ENCODE assay signal across 23 cellular contexts in genomic region chrX:132662844-132663243, GRCh38.
A peak's percentile ranks its signal among the peaks of the same experiment; 100 is the strongest.
DNase-seq lines count a peak whose midpoint lies in the region; ATAC-seq, FAIRE-seq and TF ChIP-seq lines count a peak whose summit lies in the region.
"Had no signal": no experiment of that assay in that cellular context is flagged by ENCODE, and none has a peak within 500 bp of the region (broad histone marks: within the 10 kb centered on the region; RNA-seq: fewer than 3 reads in every experiment).

No MANE protein-coding gene starts in this region.

- no peaks in the 10 kb centered on the region for H4K20me1 ChIP-seq in astrocyte (ENCODE audit: insufficient read depth, low read length)
- H4K20me1 ChIP-seq: BLaER1 treated with 17β-estradiol and CSF1 and Interleukin-3, amounts not matched to agents 10 nM and 100 nM had no signal

- TF ChIP-seq CTCF in astrocyte (IDR thresholded peaks at IDR 0.05; ENCODE audit: insufficient read depth, low read depth, low read length) = no peak
- TF ChIP-seq CTCF in mucosa of descending colon (IDR thresholded peaks at IDR 0.05) = no peak

- ATAC-seq in mucosa of descending colon (peak; percentile 73), GM21619 (IDR thresholded peaks at IDR 0.05; ENCODE audit: unreplicated experiment) (no peak), HG02852 (IDR thresholded peaks at IDR 0.05; ENCODE audit: unreplicated experiment) (no peak)

- no peak overlapping the region for H3K9ac ChIP-seq in astrocyte (ENCODE audit: low read length)
- H3K9ac ChIP-seq: BLaER1 treated with 17β-estradiol and CSF1 and Interleukin-3, amounts not matched to agents 10 nM and 100 nM; GM23248 had no signal

- peak; percentile 69 for FAIRE-seq in astrocyte (lab: Jason Lieb, UNC)
- FAIRE-seq: A204.1, D721Med, G401.6, GM12892 had no signal

- H3K36me3 ChIP-seq in astrocyte (ENCODE audit: insufficient read depth, low read length) (no peaks in the 10 kb centered on the region), mucosa of descending colon (ENCODE audit: low read depth) (no peaks in the 10 kb centered on the region)
- H3K36me3 ChIP-seq: BE2C; BLaER1 treated with 17β-estradiol and CSF1 and Interleukin-3, amounts not matched to agents 10 nM and 100 nM had no signal

- no peaks in the 10 kb centered on the region for H3K79me2 ChIP-seq in astrocyte (ENCODE audit: insufficient read depth, low read length)

- no peak overlapping the region for H3K4me2 ChIP-seq in astrocyte (ENCODE audit: low read length)
- H3K4me2 ChIP-seq: BLaER1 treated with 17β-estradiol and CSF1 and Interleukin-3, amounts not matched to agents 10 nM and 100 nM had no signal

- H3K9me3 ChIP-seq in astrocyte (ENCODE audit: insufficient read depth, low read depth, low read length) = no peaks in the 10 kb centered on the region
- no peaks in the 10 kb centered on the region for H3K9me3 ChIP-seq in mucosa of descending colon
- H3K9me3 ChIP-seq: BE2C had no signal

- intact Hi-C loops in mucosa of descending colon (cut with DNase I, micrococcal nuclease) = no loop called here

- H3K27me3 ChIP-seq in astrocyte (ENCODE audit: insufficient read depth, low read length) = no peaks in the 10 kb centered on the region
- H3K27me3 ChIP-seq: BE2C had no signal

- H3K27ac Mint-ChIP-seq in astrocyte (ENCODE audit: unreplicated experiment) = no peak overlapping the region
- H3K27ac Mint-ChIP-seq: CD14-positive monocyte; CD4-positive, alpha-beta T cell; CD8-positive, alpha-beta memory T cell had no signal

- DNase-seq in DMS53 (lab: John Stamatoyannopoulos, UW) (peak; percentile 2), DMS53 treated with DMSO at 0.1 percent for 48 hours (lab: John Stamatoyannopoulos, UW; ENCODE audit: unreplicated experiment) (no peak), astrocyte (ENCODE audit: low read depth) (no peak), mucosa of descending colon (peak in 1 of 3 donors; percentile 13)
- DNase-seq: ACHN; AML-193; BE2C; CD4-positive, alpha-beta T cell; CD8-positive, alpha-beta memory T cell; DMS 273 treated with DMSO at 0.1 percent for 48 hours; DND-41; H7; HCEC 1CT had no signal

- no peaks in the 10 kb centered on the region for H3K36me3 Mint-ChIP-seq in astrocyte (ENCODE audit: low read depth, unreplicated experiment)
- H3K36me3 Mint-ChIP-seq: CD14-positive monocyte; CD8-positive, alpha-beta memory T cell had no signal

- H3K9me3 Mint-ChIP-seq in astrocyte (ENCODE audit: unreplicated experiment) = no peaks in the 10 kb centered on the region
- H3K9me3 Mint-ChIP-seq: CD4-positive, alpha-beta T cell; CD8-positive, alpha-beta memory T cell had no signal

- H3K4me3 ChIP-seq in astrocyte (ENCODE audit: insufficient read depth, low read depth, low read length) = no peak overlapping the region
- no peak overlapping the region for H3K4me3 ChIP-seq in mucosa of descending colon
- H3K4me3 ChIP-seq: BLaER1 treated with 17β-estradiol and CSF1 and Interleukin-3, amounts not matched to agents 10 nM and 100 nM; GM23248 had no signal

- H3K4me1 Mint-ChIP-seq in astrocyte (ENCODE audit: low read depth, unreplicated experiment) = no peaks in the 10 kb centered on the region
- H3K4me1 Mint-ChIP-seq: CD14-positive monocyte; CD8-positive, alpha-beta memory T cell had no signal

- no peaks in the 10 kb centered on the region for H3K4me1 ChIP-seq in astrocyte (ENCODE audit: insufficient read depth, low read length)
- no peaks in the 10 kb centered on the region for H3K4me1 ChIP-seq in mucosa of descending colon (ENCODE audit: low read depth)
- H3K4me1 ChIP-seq: BE2C; BLaER1 treated with 17β-estradiol and CSF1 and Interleukin-3, amounts not matched to agents 10 nM and 100 nM had no signal

- H3K27ac ChIP-seq in astrocyte (ENCODE audit: low read depth, low read length) = no peak overlapping the region
- H3K27ac ChIP-seq: 22Rv1; BLaER1 treated with 17β-estradiol and CSF1 and Interleukin-3, amounts not matched to agents 10 nM and 100 nM; GM23248 had no signal

- no peaks in the 10 kb centered on the region for H3K27me3 Mint-ChIP-seq in astrocyte (ENCODE audit: low read depth, unreplicated experiment)

- no peak overlapping the region for H3K4me3 Mint-ChIP-seq in astrocyte (ENCODE audit: unreplicated experiment)
- H3K4me3 Mint-ChIP-seq: CD14-positive monocyte; CD4-positive, alpha-beta T cell; CD8-positive, alpha-beta memory T cell had no signal

- H2AFZ ChIP-seq in astrocyte (ENCODE audit: low read depth, low read length) = no peak overlapping the region
- H2AFZ ChIP-seq: GM23248 had no signal
